Comparison of ENCODE assay signal across 10 cellular contexts in the genomic region with DNA sequence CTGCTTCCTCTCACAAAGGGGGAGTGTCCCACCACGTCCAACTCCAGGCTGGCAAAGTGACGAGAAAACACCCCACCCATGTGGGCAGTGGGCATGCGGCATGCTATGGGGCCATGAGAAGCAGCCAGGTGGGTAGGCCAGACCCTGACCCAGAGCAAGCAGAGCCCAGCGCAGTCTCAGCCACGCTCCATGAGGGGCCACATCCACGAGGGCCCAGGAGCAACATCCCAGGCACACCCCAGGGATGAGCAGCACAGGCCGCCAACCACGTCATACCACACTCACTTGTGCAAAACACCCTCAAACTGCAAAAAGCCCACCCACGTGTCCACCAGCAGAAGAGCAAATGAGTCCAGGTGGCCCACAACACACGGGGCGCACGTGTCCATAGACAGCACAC.
DNase-seq lines count a peak whose midpoint lies in the region; ATAC-seq and TF ChIP-seq lines count a peak whose summit lies in the region.
"Had no signal": no experiment of that assay in that cellular context is flagged by ENCODE, and none has a peak within 500 bp of the region (broad histone marks: within the 10 kb centered on the region; RNA-seq: fewer than 3 reads in every experiment).

No MANE protein-coding gene starts in this region.

- no peak for DNase-seq in activated T-cell treated with anti-CD3 and anti-CD28 coated beads, Interleukin-2, amount 50 U/mL, for 4 hours
- DNase-seq in activated T-cell treated with anti-CD3 and anti-CD28 coated beads, Interleukin-2, amount 50 U/mL, for 72 hours = no peak
- DNase-seq in central memory CD8-positive, alpha-beta T cell (ENCODE audit: low spot score in 2 of 2) = no peak
- DNase-seq in transverse colon (no peak), NK-92 (lab: John Stamatoyannopoulos, UW; ENCODE audit: unreplicated experiment) (no peak), H7 (no peak), UCSD-AML1 (lab: John Stamatoyannopoulos, UW; ENCODE audit: unreplicated experiment) (no peak)
- DNase-seq: GOT3 had no signal

- TF ChIP-seq EP300 in transverse colon (IDR thresholded peaks at IDR 0.05; ENCODE audit: low read depth) = no peak

- intact Hi-C loops in transverse colon (cut with DNase I; ENCODE audit: low total_unique reads) = loop anchor here (5.0 to 10.0 kb wide), 2 partner anchors 150 to 173 kb away; partner anchors contain the start of gene SPG7

- H3K4me1 ChIP-seq in mesodermal cell (ENCODE audit: control insufficient read depth, insufficient read depth, low read length, poor library complexity, severe bottlenecking) (peaks cover 27% of the 10 kb centered on the region), transverse colon (peaks cover 20 to 82% (median 30%) of the 10 kb centered on the region in 4 donors)

- H3K4me1 Mint-ChIP-seq in activated T-cell treated with anti-CD3 and anti-CD28 coated beads, Interleukin-2, amount 50 U/mL, for 4 hours (ENCODE audit: low read depth) = peaks cover 72% of the 10 kb centered on the region
- H3K4me1 Mint-ChIP-seq in activated T-cell treated with anti-CD3 and anti-CD28 coated beads, Interleukin-2, amount 50 U/mL, for 72 hours (ENCODE audit: low read depth) = peaks cover 72% of the 10 kb centered on the region
- H3K4me1 Mint-ChIP-seq in central memory CD8-positive, alpha-beta T cell = peaks cover 53% of the 10 kb centered on the region

- H3K27ac Mint-ChIP-seq in activated T-cell treated with anti-CD3 and anti-CD28 coated beads, Interleukin-2, amount 50 U/mL, for 72 hours = no peak overlapping the region
- H3K27ac Mint-ChIP-seq in central memory CD8-positive, alpha-beta T cell (ENCODE audit: low read depth) = peak overlapping the region; percentile 76

- in situ Hi-C loops in transverse colon (cut with MboI; ENCODE audit: low pct_ligation_motif_present in 1 of 4, low pct_unique_long_range_greater_than_20kb in 1 of 4, low sequenced_read_pairs in 3 of 4) = loop anchor here in 2 of 4 donors (10.0 kb wide), 2 partner anchors 160 to 170 kb away; partner anchors contain the start of genes ANKRD11 (in 1 of the 2) and SPG7 (in 1 of the 2)

- no peak for TF ChIP-seq POLR2A in transverse colon (IDR thresholded peaks at IDR 0.05)

- H3K36me3 ChIP-seq in mesodermal cell (ENCODE audit: control insufficient read depth, insufficient read depth, low read length) (peaks cover 7% of the 10 kb centered on the region), transverse colon (no peaks in the 10 kb centered on the region), H7 (replicated peaks; ENCODE audit: control insufficient read depth, insufficient read depth, low read length) (peaks cover 1% of the 10 kb centered on the region; the same call in 1 of the 2 replicates)

- peak overlapping the region; percentile 19 for H3K4me3 Mint-ChIP-seq in activated T-cell treated with anti-CD3 and anti-CD28 coated beads, Interleukin-2, amount 50 U/mL, for 4 hours
- peak overlapping the region in 1 of 2 donors; percentile 2 for H3K4me3 Mint-ChIP-seq in activated T-cell treated with anti-CD3 and anti-CD28 coated beads, Interleukin-2, amount 50 U/mL, for 72 hours
- peak overlapping the region; percentile 16 for H3K4me3 Mint-ChIP-seq in central memory CD8-positive, alpha-beta T cell
- H3K4me3 Mint-ChIP-seq: B cell had no signal

- H3K9me3 Mint-ChIP-seq in activated T-cell treated with anti-CD3 and anti-CD28 coated beads, Interleukin-2, amount 50 U/mL, for 4 hours = no peaks in the 10 kb centered on the region
- no peaks in the 10 kb centered on the region for H3K9me3 Mint-ChIP-seq in activated T-cell treated with anti-CD3 and anti-CD28 coated beads, Interleukin-2, amount 50 U/mL, for 72 hours
- H3K9me3 Mint-ChIP-seq in central memory CD8-positive, alpha-beta T cell = no peaks in the 10 kb centered on the region

- no peak for TF ChIP-seq CTCF in transverse colon (IDR thresholded peaks at IDR 0.05)

- no peaks in the 10 kb centered on the region for H3K9me3 ChIP-seq in mesodermal cell (ENCODE audit: control insufficient read depth, low read length)
- H3K9me3 ChIP-seq in transverse colon = no peaks in the 10 kb centered on the region

- H3K27ac ChIP-seq in mesodermal cell (ENCODE audit: low read depth, low read length, severe bottlenecking) = peak overlapping the region; percentile 60
- H3K27ac ChIP-seq in transverse colon = peak overlapping the region; percentile 20 to 58 (median 39)

- 91 to 95% methylated on average over 9 to 11 of the region's 12 CpGs for WGBS in mesodermal cell (ENCODE audit: insufficient coverage in 2 of 2), 2 experiments
- WGBS in transverse colon (ENCODE audit: low coverage in 1 of 2), 2 donors = 78% methylated on average over 9 of the region's 12 CpGs; no CpG with 5 or more reads in 1 of the 2 donors

- H3K27me3 ChIP-seq in transverse colon (no peaks in the 10 kb centered on the region), H7 (ENCODE audit: control insufficient read depth, insufficient read depth, low read length) (no peaks in the 10 kb centered on the region)

- H3K36me3 Mint-ChIP-seq in activated T-cell treated with anti-CD3 and anti-CD28 coated beads, Interleukin-2, amount 50 U/mL, for 4 hours (ENCODE audit: insufficient read depth) = no peaks in the 10 kb centered on the region
- H3K36me3 Mint-ChIP-seq in activated T-cell treated with anti-CD3 and anti-CD28 coated beads, Interleukin-2, amount 50 U/mL, for 72 hours (ENCODE audit: insufficient read depth in 2 of 2) = no peaks in the 10 kb centered on the region
- H3K36me3 Mint-ChIP-seq in central memory CD8-positive, alpha-beta T cell (ENCODE audit: insufficient read depth) = peaks cover 9% of the 10 kb centered on the region

- ATAC-seq in activated T-cell treated with anti-CD3 and anti-CD28 coated beads, Interleukin-2, amount 50 U/mL, for 4 hours = no peak
- no peak for ATAC-seq in activated T-cell treated with anti-CD3 and anti-CD28 coated beads, Interleukin-2, amount 50 U/mL, for 72 hours (replicated peaks in 1 of 2)
- ATAC-seq in central memory CD8-positive, alpha-beta T cell (replicated peaks; ENCODE audit: extremely low read depth, poor library complexity, severe bottlenecking) = no peak

- H3K27me3 Mint-ChIP-seq in activated T-cell treated with anti-CD3 and anti-CD28 coated beads, Interleukin-2, amount 50 U/mL, for 4 hours (ENCODE audit: low read depth) = no peaks in the 10 kb centered on the region
- H3K27me3 Mint-ChIP-seq in activated T-cell treated with anti-CD3 and anti-CD28 coated beads, Interleukin-2, amount 50 U/mL, for 72 hours (ENCODE audit: low read depth) = no peaks in the 10 kb centered on the region
- no peaks in the 10 kb centered on the region for H3K27me3 Mint-ChIP-seq in central memory CD8-positive, alpha-beta T cell
- H3K27me3 Mint-ChIP-seq: B cell had no signal

- H3K4me3 ChIP-seq in mesodermal cell (ENCODE audit: extremely low read depth, insufficient read depth, low read length, poor library complexity, severe bottlenecking) = no peak overlapping the region
- H3K4me3 ChIP-seq in transverse colon = no peak overlapping the region
- H3K4me3 ChIP-seq in H7 (ENCODE audit: insufficient read depth, low read depth, low read length) = no peak overlapping the region
